12 cellular contexts compared by ENCODE assay signal in genomic region chr13:29503041-29503837, GRCh38.
DNase-seq lines count a peak whose midpoint lies in the region; TF ChIP-seq lines count a peak whose summit lies in the region.
"Had no signal": no experiment of that assay in that cellular context is flagged by ENCODE, and none has a peak within 500 bp of the region (broad histone marks: within the 10 kb centered on the region; RNA-seq: fewer than 3 reads in every experiment).

No MANE protein-coding gene starts in this region.

- no peak overlapping the region for H3K27ac Mint-ChIP-seq in neural crest cell (ENCODE audit: unreplicated experiment)
- H3K27ac Mint-ChIP-seq in type B pancreatic cell = no peak overlapping the region

- peaks cover 5% of the 10 kb centered on the region for H3K36me3 ChIP-seq in MG63

- H3K9me3 ChIP-seq in MG63 = no peaks in the 10 kb centered on the region
- H3K9me3 ChIP-seq: thoracic aorta had no signal

- peaks cover 17% of the 10 kb centered on the region for H3K4me1 Mint-ChIP-seq in neural crest cell
- peaks cover 4% of the 10 kb centered on the region for H3K4me1 Mint-ChIP-seq in type B pancreatic cell (ENCODE audit: unreplicated experiment)

- H3K27me3 ChIP-seq in MG63 = no peaks in the 10 kb centered on the region

- no peak for TF ChIP-seq CTCF in fibroblast of villous mesenchyme (IDR thresholded peaks at IDR 0.05; ENCODE audit: insufficient read depth, low read depth, low read length)
- TF ChIP-seq CTCF in neural crest cell (conservative IDR thresholded peaks at IDR 0.05) = no peak
- TF ChIP-seq CTCF in type B pancreatic cell (conservative IDR thresholded peaks at IDR 0.05) = no peak

- peaks cover 6% of the 10 kb centered on the region for H3K27me3 Mint-ChIP-seq in neural crest cell (ENCODE audit: low read depth)
- peaks cover 14% of the 10 kb centered on the region for H3K27me3 Mint-ChIP-seq in type B pancreatic cell

- DNase-seq in DMS53 treated with DMSO at 0.1 percent for 48 hours (lab: John Stamatoyannopoulos, UW; ENCODE audit: unreplicated experiment) (peak; percentile 28), MG63 (peak; percentile 50), fibroblast of villous mesenchyme (ENCODE audit: low read depth) (no peak), neural crest cell (ENCODE audit: low read depth, low spot score) (peak; percentile 31), type B pancreatic cell (ENCODE audit: extremely low spot score, unreplicated experiment) (no peak), amniotic stem cell (lab: John Stamatoyannopoulos, UW) (no peak)
- no peak for DNase-seq in effector CD4-positive, alpha-beta T cell
- no peak for DNase-seq in activated naive CD4-positive, alpha-beta T cell (lab: John Stamatoyannopoulos, UW)
- DNase-seq: activated gamma-delta T cell treated with Interleukin-2 at 50 U/mL for 16 hours, DMS79, NCI-H226 had no signal

- H3K9me3 Mint-ChIP-seq in neural crest cell (no peaks in the 10 kb centered on the region), type B pancreatic cell (no peaks in the 10 kb centered on the region)

- H3K4me3 ChIP-seq in MG63 = peak overlapping the region; percentile 9
- peak overlapping the region; percentile 9 for H3K4me3 ChIP-seq in fibroblast of villous mesenchyme (ENCODE audit: low read depth, low read length)
- H3K4me3 ChIP-seq: thoracic aorta had no signal

- H3K4me3 Mint-ChIP-seq in neural crest cell (peak overlapping the region; percentile 64), type B pancreatic cell (no peak overlapping the region)

- H3K36me3 Mint-ChIP-seq in neural crest cell (ENCODE audit: low read depth) (no peaks in the 10 kb centered on the region), type B pancreatic cell (peaks cover 5% of the 10 kb centered on the region)

Comparison
In these comparisons a context has a peak if more than half of its experiments do, and no peak if none do; other contexts are left out.
1. DNase-seq: peak in DMS53 treated with DMSO at 0.1 percent for 48 hours (single experiment), MG63 (single experiment) and neural crest cell (single experiment); none in fibroblast of villous mesenchyme (single experiment), effector CD4-positive, alpha-beta T cell (single experiment), type B pancreatic cell (single experiment), amniotic stem cell (single experiment) and activated naive CD4-positive, alpha-beta T cell (0 of 4).